Comparison of ENCODE assay signal across 21 cellular contexts in the genomic region with DNA sequence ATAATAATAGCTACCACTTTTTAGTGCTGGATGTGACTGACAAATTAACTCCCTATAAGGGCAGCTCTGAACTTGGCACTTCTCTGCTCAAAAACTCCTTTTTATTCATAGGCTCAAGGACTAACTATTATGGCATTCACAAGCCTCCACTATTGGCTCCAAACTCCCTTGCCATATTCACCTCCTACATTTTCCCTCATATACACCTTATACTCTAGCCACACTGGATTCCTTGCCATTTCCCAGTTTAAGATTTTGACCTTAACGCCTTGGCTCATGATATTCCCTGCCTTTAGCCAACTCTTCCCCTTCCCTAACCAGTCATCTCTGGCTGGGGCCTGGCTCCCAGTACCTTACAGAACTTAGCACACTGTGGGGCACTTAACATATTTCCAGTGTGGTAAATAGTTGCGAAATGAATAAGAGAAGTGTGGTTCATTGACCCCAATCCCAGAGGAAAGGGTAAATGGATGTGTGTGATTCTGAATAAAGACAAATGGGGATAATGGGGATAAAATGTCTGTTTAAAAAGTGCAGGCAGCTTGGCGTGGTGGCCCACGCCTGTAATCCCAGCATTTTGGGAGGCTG.
"Had no signal": no experiment of that assay in that cellular context is flagged by ENCODE, and none has a peak within 500 bp of the region (broad histone marks: within the 10 kb centered on the region; RNA-seq: fewer than 3 reads in every experiment).

No MANE protein-coding gene starts in this region.

- H3K36me3 ChIP-seq: esophagus squamous epithelium, spleen, suprapubic skin had no signal

- ATAC-seq: psoas muscle, sciatic nerve had no signal

- H3K4me1 Mint-ChIP-seq: nephron progenitor cell had no signal

- H3K27me3 ChIP-seq: esophagus squamous epithelium, spleen, suprapubic skin had no signal

- H3K9me3 ChIP-seq: esophagus squamous epithelium, psoas muscle, spleen, suprapubic skin had no signal

- H3K36me3 Mint-ChIP-seq: brain had no signal

- DNase-seq: activated CD4-positive, alpha-beta T cell treated with anti-CD3 and anti-CD28 coated beads, Interleukin-2, amount 50 U/mL, for 1 hour; activated CD8-positive, alpha-beta memory T cell treated with anti-CD3 and anti-CD28 coated beads for 24 hours; activated naive CD4-positive, alpha-beta T cell treated with anti-CD3 and anti-CD28 coated beads, Interleukin-2, amount 50 U/mL, for 16 hours; amniotic stem cell; central memory CD4-positive, alpha-beta T cell; effector CD8-positive, alpha-beta T cell; esophagus squamous epithelium; foreskin fibroblast; hippocampal formation; nephron progenitor cell; psoas muscle; spleen; trophoblast cell had no signal

- H3K4me3 ChIP-seq: coronary artery, esophagus squamous epithelium, psoas muscle, spleen, suprapubic skin had no signal

- H3K27me3 Mint-ChIP-seq: activated T-helper 17 cell treated with anti-CD3 and anti-CD28 coated beads, Interleukin-2, amount 50 U/mL, for 72 hours; stimulated activated naive CD8-positive, alpha-beta T cell treated with anti-CD3 and anti-CD28 coated beads, Interleukin-15, Interleukin-2, amounts not matched to agents 100 ng/mL and 50 ng/mL, for 24 hours had no signal

- H3K27ac ChIP-seq: coronary artery, esophagus squamous epithelium, psoas muscle, spleen, suprapubic skin had no signal

- H3K4me1 ChIP-seq: psoas muscle had no signal

- H3K4me3 Mint-ChIP-seq: activated T-helper 17 cell treated with anti-CD3 and anti-CD28 coated beads, Interleukin-2, amount 50 U/mL, for 72 hours; brain; nephron progenitor cell; stimulated activated naive CD8-positive, alpha-beta T cell treated with anti-CD3 and anti-CD28 coated beads, Interleukin-15, Interleukin-2, amounts not matched to agents 100 ng/mL and 50 ng/mL, for 24 hours had no signal

- H3K27ac Mint-ChIP-seq: activated T-helper 17 cell treated with anti-CD3 and anti-CD28 coated beads, Interleukin-2, amount 50 U/mL, for 72 hours; nephron progenitor cell; stimulated activated naive CD8-positive, alpha-beta T cell treated with anti-CD3 and anti-CD28 coated beads, Interleukin-15, Interleukin-2, amounts not matched to agents 100 ng/mL and 50 ng/mL, for 24 hours had no signal

- FAIRE-seq: endothelial cell of umbilical vein, keratinocyte had no signal

- H3K9me3 Mint-ChIP-seq: nephron progenitor cell; stimulated activated naive CD8-positive, alpha-beta T cell treated with anti-CD3 and anti-CD28 coated beads, Interleukin-15, Interleukin-2, amounts not matched to agents 100 ng/mL and 50 ng/mL, for 24 hours had no signal
